ENCODE assay signal across 9 cellular contexts in the genomic region with DNA sequence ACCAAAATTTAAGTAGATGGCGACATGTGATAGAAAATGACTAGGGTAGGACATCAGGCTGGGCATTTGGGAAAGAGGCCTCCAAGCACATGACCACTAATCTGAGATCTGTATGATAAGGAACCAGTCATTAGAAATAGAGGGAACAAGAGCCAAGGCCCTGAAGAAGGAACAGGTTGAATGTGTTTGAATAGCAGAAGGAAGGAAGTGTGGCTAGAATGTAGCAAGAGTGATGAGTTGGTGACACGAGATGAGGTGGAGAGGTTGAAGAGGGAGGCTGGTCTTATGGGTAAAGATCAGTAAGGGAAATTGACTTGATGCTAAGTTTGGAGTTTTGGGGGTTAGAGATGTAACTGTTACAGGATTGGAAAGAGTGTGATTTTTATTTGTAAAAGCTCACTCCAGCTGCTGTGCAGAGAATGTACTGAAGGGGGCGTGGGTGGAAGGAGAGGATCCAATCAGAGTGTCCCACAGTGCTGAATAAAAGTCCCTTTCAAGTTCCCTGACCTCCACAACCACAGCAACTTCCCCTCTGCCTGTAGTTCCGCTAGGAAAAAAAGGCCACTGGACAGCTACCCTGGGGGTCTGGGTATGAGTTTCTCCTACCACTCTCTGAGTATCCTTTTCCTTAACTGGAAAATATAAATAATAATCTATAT.
DNase-seq lines count a peak whose midpoint lies in the region; ATAC-seq and TF ChIP-seq lines count a peak whose summit lies in the region.
"Had no signal": no experiment of that assay in that cellular context is flagged by ENCODE, and none has a peak within 500 bp of the region (broad histone marks: within the 10 kb centered on the region; RNA-seq: fewer than 3 reads in every experiment).

No MANE protein-coding gene starts in this region.

- H3K27ac ChIP-seq in HL-60 (replicated peaks): no peak overlapping the region
- H3K27ac ChIP-seq in neuronal stem cell (replicated peaks; ENCODE audit: low read length): no peak overlapping the region
- H3K27ac ChIP-seq in psoas muscle: no peak overlapping the region

- no peak overlapping the region for H2BK12ac ChIP-seq in neuronal stem cell (ENCODE audit: low read length)

- no peak overlapping the region for H3K4me2 ChIP-seq in neuronal stem cell (ENCODE audit: insufficient read depth, low read length, poor library complexity, severe bottlenecking)

- H3K23ac ChIP-seq in neuronal stem cell (ENCODE audit: low read depth, low read length, poor library complexity): no peak overlapping the region

- H4K8ac ChIP-seq in neuronal stem cell (ENCODE audit: low read depth, low read length): no peak overlapping the region

- H3K36me3 ChIP-seq in neuronal stem cell (replicated peaks in 1 of 2; ENCODE audit: control insufficient read depth in 2 of 2, insufficient read depth in 2 of 2, low read length in 2 of 2) (no peaks in the 10 kb centered on the region), psoas muscle (ENCODE audit: insufficient read depth in 1 of 2, low read depth in 1 of 2) (no peaks in the 10 kb centered on the region)

- H3K9me3 ChIP-seq in neuronal stem cell (replicated peaks in 1 of 2; ENCODE audit: control insufficient read depth in 2 of 2, insufficient read depth in 1 of 2, low read depth in 1 of 2, low read length in 2 of 2) (peaks cover 0 to 3% of the 10 kb centered on the region in 2 donors), psoas muscle (peaks cover 3% of the 10 kb centered on the region)

- WGBS in neuronal stem cell (ENCODE audit: extremely low coverage in 2 of 2, insufficient read length in 2 of 2, insufficient replicate concordance in 1 of 2), 2 donors: no CpG with 5 or more reads among the region's 4 CpGs
- WGBS in psoas muscle, 3 donors: 50 to 62% (median 58%) methylated on average over 4 of the region's 4 CpGs

- H3K14ac ChIP-seq in neuronal stem cell (ENCODE audit: low read length): no peak overlapping the region

- H2BK5ac ChIP-seq in neuronal stem cell (ENCODE audit: low read length): no peak overlapping the region

- intact Hi-C loops in psoas muscle (cut with DNase I): no loop called here

- ATAC-seq in GM18907 (IDR thresholded peaks at IDR 0.05; ENCODE audit: unreplicated experiment): no peak
- no peak for ATAC-seq in GM21825 (IDR thresholded peaks at IDR 0.05; ENCODE audit: unreplicated experiment)
- ATAC-seq in psoas muscle: no peak

- H3K9ac ChIP-seq in neuronal stem cell (ENCODE audit: low read depth, low read length, poor library complexity): no peak overlapping the region

- no peak for TF ChIP-seq CTCF in HL-60 (IDR thresholded peaks at IDR 0.05; ENCODE audit: insufficient read depth, low read length)
- TF ChIP-seq CTCF in astrocyte of the cerebellum (IDR thresholded peaks at IDR 0.05; ENCODE audit: low read depth, low read length, missing control alignments): peak; percentile 14
- TF ChIP-seq CTCF in psoas muscle (IDR thresholded peaks at IDR 0.05): no peak

- H3K79me1 ChIP-seq in neuronal stem cell (ENCODE audit: low read depth, low read length): no peaks in the 10 kb centered on the region

- H2AFZ ChIP-seq in neuronal stem cell (ENCODE audit: low read length): no peak overlapping the region

- in situ Hi-C loops in astrocyte of the cerebellum (cut with HindIII; ENCODE audit: low sequenced_read_pairs): no loop called here

- DNase-seq in NCI-H82 (lab: John Stamatoyannopoulos, UW) (peak; percentile 60), NCI-H82 treated with DMSO at 0.1 percent for 48 hours (lab: John Stamatoyannopoulos, UW; ENCODE audit: unreplicated experiment) (no peak), HL-60 (ENCODE audit: low read depth in 1 of 2, low spot score in 1 of 2) (peak; percentile 35 to 73), astrocyte of the cerebellum (ENCODE audit: low read depth) (no peak), neuronal stem cell (ENCODE audit: low spot score) (peak; percentile 21), psoas muscle (no peak)
- DNase-seq: T1000 had no signal

- no peak overlapping the region for H2AK5ac ChIP-seq in neuronal stem cell (ENCODE audit: low read depth, low read length)

- H4K91ac ChIP-seq in neuronal stem cell (ENCODE audit: low read depth, low read length, poor library complexity): no peak overlapping the region

- H2BK120ac ChIP-seq in neuronal stem cell (ENCODE audit: low read depth, low read length): no peak overlapping the region

- H3K4ac ChIP-seq in neuronal stem cell (ENCODE audit: low read length): no peak overlapping the region

- peaks cover 12 to 14% of the 10 kb centered on the region in 2 donors for H3K4me1 ChIP-seq in neuronal stem cell (ENCODE audit: control insufficient read depth in 2 of 2, insufficient read depth in 1 of 2, low read depth in 1 of 2, low read length in 2 of 2)
- peaks cover 19% of the 10 kb centered on the region for H3K4me1 ChIP-seq in psoas muscle

- H3K18ac ChIP-seq in neuronal stem cell (ENCODE audit: low read length): no peak overlapping the region

- no peak overlapping the region for H2BK15ac ChIP-seq in neuronal stem cell (ENCODE audit: low read length)

- H3K4me3 ChIP-seq in HL-60 (replicated peaks; ENCODE audit: insufficient read depth, low read length) (no peak overlapping the region), astrocyte of the cerebellum (ENCODE audit: low read depth, low read length) (no peak overlapping the region), neuronal stem cell (ENCODE audit: low read length in 2 of 2) (no peak overlapping the region), psoas muscle (no peak overlapping the region)

- H3K27me3 ChIP-seq in HL-60 (ENCODE audit: insufficient read depth, poor library complexity, severe bottlenecking) (peaks cover 16% of the 10 kb centered on the region), neuronal stem cell (ENCODE audit: control insufficient read depth in 3 of 3, insufficient read depth in 3 of 3, low read depth in 1 of 3, low read length in 3 of 3) (peaks cover 0 to 10% (median 0%) of the 10 kb centered on the region in 3 experiments), psoas muscle (ENCODE audit: insufficient read depth in 3 of 3, low read length in 2 of 3) (peaks cover 0 to 49% (median 16%) of the 10 kb centered on the region in 3 donors)

Comparison
In these comparisons a context has a peak if more than half of its experiments do, and no peak if none do; other contexts are left out.
1. DNase-seq: peak in NCI-H82 (single experiment), HL-60 (2 of 2) and neuronal stem cell (single experiment); none in NCI-H82 treated with DMSO at 0.1 percent for 48 hours (single experiment), astrocyte of the cerebellum (single experiment) and psoas muscle (0 of 2).